Comparison of ENCODE assay signal across 9 cellular contexts in the genomic region with DNA sequence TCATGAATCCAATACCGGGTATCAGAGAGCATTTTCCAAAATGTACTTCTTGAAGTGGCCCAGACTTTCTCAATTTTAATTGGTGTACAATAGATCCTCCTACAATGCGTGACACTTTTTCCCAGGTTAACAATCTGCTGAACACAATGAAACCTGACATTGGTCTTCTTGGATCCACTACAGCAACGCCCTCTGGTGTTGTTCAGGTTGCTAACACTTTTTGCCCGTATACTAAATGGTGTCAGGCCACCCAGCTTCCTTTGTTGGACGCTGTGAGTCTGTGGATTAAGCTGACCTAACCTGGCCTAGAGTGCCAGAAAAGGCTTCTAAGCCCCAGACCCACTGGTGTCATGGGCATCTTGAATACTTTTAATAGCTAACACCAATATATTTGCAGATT.
DNase-seq lines count a peak whose midpoint lies in the region; ATAC-seq and TF ChIP-seq lines count a peak whose summit lies in the region.
"Had no signal": no experiment of that assay in that cellular context is flagged by ENCODE, and none has a peak within 500 bp of the region (broad histone marks: within the 10 kb centered on the region; RNA-seq: fewer than 3 reads in every experiment).

No MANE protein-coding gene starts in this region.

- H3K9me3 ChIP-seq in OCI-LY3 (ENCODE audit: insufficient read depth, low read length): no peaks in the 10 kb centered on the region

- peaks cover 4% of the 10 kb centered on the region; the same call in 1 of the 2 replicates for H3K27me3 ChIP-seq in OCI-LY3 (ENCODE audit: low read depth, low read length)

- H4K20me1 ChIP-seq in OCI-LY3 (ENCODE audit: insufficient read depth, low read length): no peaks in the 10 kb centered on the region

- no peaks in the 10 kb centered on the region for H3K36me3 ChIP-seq in OCI-LY3 (replicated peaks; ENCODE audit: low read depth, low read length)

- no peak overlapping the region for H3K27ac ChIP-seq in OCI-LY3 (ENCODE audit: low read length)

- ATAC-seq in GM18517 (IDR thresholded peaks at IDR 0.05; ENCODE audit: unreplicated experiment) (peak; percentile 53), HG02938 (IDR thresholded peaks at IDR 0.05; ENCODE audit: unreplicated experiment) (no peak), GM21717 (IDR thresholded peaks at IDR 0.05; ENCODE audit: unreplicated experiment) (no peak), GM18873 (IDR thresholded peaks at IDR 0.05; ENCODE audit: low FRiP score, unreplicated experiment) (no peak)

- H2AFZ ChIP-seq in OCI-LY3 (ENCODE audit: low read depth, low read length): no peak overlapping the region

- DNase-seq in DMS53 treated with DMSO at 0.1 percent for 48 hours (lab: John Stamatoyannopoulos, UW; ENCODE audit: unreplicated experiment) (peak; percentile 6), fibroblast of the aortic adventitia (ENCODE audit: low read depth) (peak; percentile 10), cerebellum (ENCODE audit: low spot score) (no peak)
- DNase-seq: SIG-M5 had no signal

- H3K4me1 ChIP-seq in OCI-LY3 (ENCODE audit: low read length): peaks cover 1% of the 10 kb centered on the region

- H3K4me3 ChIP-seq in OCI-LY3 (ENCODE audit: low read length): no peak overlapping the region
- H3K4me3 ChIP-seq in fibroblast of the aortic adventitia (ENCODE audit: low read depth, low read length): no peak overlapping the region

- TF ChIP-seq CTCF in OCI-LY3 (IDR thresholded peaks at IDR 0.05; ENCODE audit: low read depth, low read length): peak; percentile 75
- TF ChIP-seq CTCF in fibroblast of the aortic adventitia (IDR thresholded peaks at IDR 0.05; ENCODE audit: insufficient read depth, low read length): peak; percentile 2

- no peak overlapping the region for H3K9ac ChIP-seq in OCI-LY3 (ENCODE audit: low read length)

- no peak overlapping the region for H3K4me2 ChIP-seq in OCI-LY3 (ENCODE audit: low read length)

- H3K79me2 ChIP-seq in OCI-LY3 (ENCODE audit: low read length): no peaks in the 10 kb centered on the region
